8 cellular contexts compared by ENCODE assay signal in genomic region chr12:8242881-8243681, GRCh38. TPM values are rescaled to one million over a fixed set of nuclear protein-coding genes. Genes with fewer than 3 reads are reported as not detected.
DNase-seq lines count a peak whose midpoint lies in the region; ATAC-seq and TF ChIP-seq lines count a peak whose summit lies in the region.
"Not testable (repeated sequence)": the region's sequence is repeated elsewhere in the genome, so short reads cannot be mapped to it uniquely, and the experiment has no call there.

No MANE protein-coding gene starts in this region.

- H3K27ac Mint-ChIP-seq in activated naive CD8-positive, alpha-beta T cell treated with anti-CD3 and anti-CD28 coated beads, Interleukin-2, amount 10 ng/mL, durations not matched to agents 7 days and 5 days: peak overlapping the region; percentile 98
- peak overlapping the region; percentile 94 for H3K27ac Mint-ChIP-seq in glutamatergic neuron (ENCODE audit: unreplicated experiment)

- ATAC-seq in HG02623 (IDR thresholded peaks at IDR 0.05; ENCODE audit: unreplicated experiment): peak; percentile 74
- peak; percentile 99 for ATAC-seq in activated naive CD8-positive, alpha-beta T cell treated with anti-CD3 and anti-CD28 coated beads, Interleukin-2, amount 10 ng/mL, durations not matched to agents 7 days and 5 days (ENCODE audit: low read depth)

- H3K4me3 Mint-ChIP-seq in activated naive CD8-positive, alpha-beta T cell treated with anti-CD3 and anti-CD28 coated beads, Interleukin-2, amount 10 ng/mL, durations not matched to agents 7 days and 5 days: peak overlapping the region; percentile 95
- H3K4me3 Mint-ChIP-seq in glutamatergic neuron (ENCODE audit: unreplicated experiment): peak overlapping the region; percentile 91

- not testable (repeated sequence) for H3K9me3 Mint-ChIP-seq in activated naive CD8-positive, alpha-beta T cell treated with anti-CD3 and anti-CD28 coated beads, Interleukin-2, amount 10 ng/mL, durations not matched to agents 7 days and 5 days; glutamatergic neuron (ENCODE audit: unreplicated experiment)

- peaks cover 18% of the 10 kb centered on the region for H3K27me3 Mint-ChIP-seq in activated naive CD8-positive, alpha-beta T cell treated with anti-CD3 and anti-CD28 coated beads, Interleukin-2, amount 10 ng/mL, durations not matched to agents 7 days and 5 days
- not testable (repeated sequence) for H3K27me3 Mint-ChIP-seq in glutamatergic neuron (ENCODE audit: unreplicated experiment)

- TF ChIP-seq CTCF in glutamatergic neuron (IDR thresholded peaks at IDR 0.05; ENCODE audit: partially characterized antibody, unreplicated experiment): not testable (repeated sequence)

- POLR2A ChIA-PET in activated naive CD8-positive, alpha-beta T cell treated with anti-CD3 and anti-CD28 coated beads, Interleukin-2, amount 10 ng/mL, durations not matched to agents 7 days and 5 days (lab: Charles Lee): interaction anchor here (1.0 kb wide), 1 partner anchor 17 kb away, joined by 4 read pairs; no protein-coding TSS in a partner anchor

- peaks cover 16% of the 10 kb centered on the region for H3K4me1 Mint-ChIP-seq in activated naive CD8-positive, alpha-beta T cell treated with anti-CD3 and anti-CD28 coated beads, Interleukin-2, amount 10 ng/mL, durations not matched to agents 7 days and 5 days
- H3K4me1 Mint-ChIP-seq in glutamatergic neuron (ENCODE audit: low read depth, unreplicated experiment): not testable (repeated sequence)

- peak overlapping the region; percentile 59 for H3K27ac ChIP-seq in substantia nigra (ENCODE audit: low read depth, low read length, poor library complexity, severe bottlenecking)

- not testable (repeated sequence) for H3K36me3 Mint-ChIP-seq in activated naive CD8-positive, alpha-beta T cell treated with anti-CD3 and anti-CD28 coated beads, Interleukin-2, amount 10 ng/mL, durations not matched to agents 7 days and 5 days; glutamatergic neuron (ENCODE audit: unreplicated experiment)

- peak; percentile 96 for DNase-seq in GM03348 (ENCODE audit: low spot score)
- DNase-seq in NCI-H1417 (lab: John Stamatoyannopoulos, UW): peak; percentile 88 to 98 (median 98)
- DNase-seq in SW 1271 (lab: John Stamatoyannopoulos, UW): peak; percentile 90 to 92
- peak; percentile 100 for DNase-seq in activated naive CD8-positive, alpha-beta T cell treated with anti-CD3 and anti-CD28 coated beads, Interleukin-2, amount 10 ng/mL, durations not matched to agents 7 days and 5 days
- peak; percentile 99 for DNase-seq in glutamatergic neuron
- peak; percentile 97 for DNase-seq in occipital lobe (lab: John Stamatoyannopoulos, UW)
- DNase-seq in substantia nigra (lab: John Stamatoyannopoulos, UW): peak; percentile 87 to 100 (median 97)

RNA-seq across cellular contexts. Expression of gene FAM90A1, which starts 15.7 kb away (rescaled TPM):
- total RNA-seq in activated naive CD8-positive, alpha-beta T cell treated with anti-CD3 and anti-CD28 coated beads, Interleukin-2, amount 10 ng/mL, durations not matched to agents 7 days and 5 days: under 1 TPM in 1 of 2 experiments, not detected in 1; 0.11 TPM
- 0.54 TPM for total RNA-seq in glutamatergic neuron (ENCODE audit: unreplicated experiment)
- total RNA-seq in occipital lobe: 0.16 TPM

Comparison
In these comparisons a context has a peak if more than half of its experiments do, and no peak if none do; other contexts are left out.
1. Peak in every context shown above with its lines: DNase-seq, ATAC-seq and H3K27ac ChIP-seq.